8 cellular contexts compared by ENCODE assay signal in genomic region chr12:122946690-122947271, GRCh38. TPM values are rescaled to one million over a fixed set of nuclear protein-coding genes. Genes with fewer than 3 reads are reported as not detected.
A peak's percentile ranks its signal among the peaks of the same experiment; 100 is the strongest.
DNase-seq lines count a peak whose midpoint lies in the region; ATAC-seq lines count a peak whose summit lies in the region.

No MANE protein-coding gene starts in this region.

- no peaks in the 10 kb centered on the region for H3K9me3 ChIP-seq in mesenchymal stem cell (ENCODE audit: control insufficient read depth, low read length)

- no peaks in the 10 kb centered on the region for H3K27me3 ChIP-seq in mesenchymal stem cell (ENCODE audit: control insufficient read depth in 1 of 2, insufficient read depth in 1 of 2, low read length in 2 of 2)

- H3K4me1 ChIP-seq in mesenchymal stem cell (ENCODE audit: control insufficient read depth, insufficient read depth, low read depth, low read length): peaks cover 43% of the 10 kb centered on the region

- H3K4me2 ChIP-seq in mesenchymal stem cell (ENCODE audit: low read length, poor library complexity, severe bottlenecking): no peak overlapping the region

- no peak overlapping the region for H3K4me3 ChIP-seq in mesenchymal stem cell (ENCODE audit: insufficient read depth in 1 of 2, low read depth in 1 of 2, low read length in 2 of 2)

- H2AFZ ChIP-seq in mesenchymal stem cell (ENCODE audit: low read depth, low read length): peak overlapping the region; percentile 0

- peak overlapping the region; percentile 95 to 99 for H2BK12ac ChIP-seq in mesenchymal stem cell (ENCODE audit: low read length in 2 of 2)

- ATAC-seq in GM19455 (IDR thresholded peaks at IDR 0.05; ENCODE audit: unreplicated experiment) (peak; percentile 68), HG02678 (IDR thresholded peaks at IDR 0.05; ENCODE audit: unreplicated experiment) (no peak)

- peak overlapping the region; percentile 78 for H2BK120ac ChIP-seq in mesenchymal stem cell (ENCODE audit: low read depth, low read length)

- DNase-seq in AG20443 (ENCODE audit: low spot score) (peak; percentile 98), KBM-7 (peak; percentile 82), mesenchymal stem cell (peak; percentile 100)
- peak; percentile 55 for DNase-seq in activated CD4-positive, alpha-beta T cell treated with anti-CD3 and anti-CD28 coated beads for 1 hour
- DNase-seq in central memory CD4-positive, alpha-beta T cell: peak; percentile 17
- DNase-seq in stimulated activated CD8-positive, alpha-beta memory T cell treated with anti-CD3 and anti-CD28 coated beads, Interleukin-4, amount 100 ng/mL, for 1 hour (ENCODE audit: low read depth in 2 of 2, low spot score in 1 of 2): peak; percentile 45 to 55

- peak overlapping the region; percentile 99 for H4K91ac ChIP-seq in mesenchymal stem cell (ENCODE audit: low read length)

- H3K14ac ChIP-seq in mesenchymal stem cell (ENCODE audit: low read length in 2 of 2): no peak overlapping the region

- peak overlapping the region; percentile 62 for H2BK15ac ChIP-seq in mesenchymal stem cell (ENCODE audit: low read depth, poor library complexity, severe bottlenecking)

- in situ Hi-C loops in KBM-7 (cut with MboI; ENCODE audit: low pct_unique_long_range_greater_than_20kb, low sequenced_read_pairs): loop anchor here (10.0 kb wide), 1 partner anchor 92 kb away; no protein-coding TSS in a partner anchor

- H4K8ac ChIP-seq in mesenchymal stem cell (ENCODE audit: low read length): peak overlapping the region; percentile 95

- H2BK5ac ChIP-seq in mesenchymal stem cell (ENCODE audit: low read depth, low read length, poor library complexity, severe bottlenecking): no peak overlapping the region

- peak overlapping the region; percentile 83 for H3K27ac ChIP-seq in mesenchymal stem cell (ENCODE audit: low read length, poor library complexity, severe bottlenecking)

- peak overlapping the region; percentile 74 for H3K9ac ChIP-seq in mesenchymal stem cell (ENCODE audit: low read length)

- H2AK5ac ChIP-seq in mesenchymal stem cell (ENCODE audit: low read length, severe bottlenecking): peak overlapping the region; percentile 2

- H3K36me3 ChIP-seq in mesenchymal stem cell (ENCODE audit: control insufficient read depth in 1 of 2, insufficient read depth in 2 of 2, low read depth in 1 of 2, low read length in 2 of 2): peaks cover 0 to 19% of the 10 kb centered on the region in 2 experiments

- WGBS in mesenchymal stem cell: 9% methylated on average over 5 of the region's 7 CpGs

- H3K79me1 ChIP-seq in mesenchymal stem cell (replicated peaks; ENCODE audit: low read length, poor library complexity, severe bottlenecking): peaks cover 13% of the 10 kb centered on the region

- H3K18ac ChIP-seq in mesenchymal stem cell (ENCODE audit: low read depth in 1 of 2, low read length in 2 of 2): peak overlapping the region; percentile 86 to 92

- H3K23ac ChIP-seq in mesenchymal stem cell (ENCODE audit: low read length in 2 of 2): no peak overlapping the region

- H3K4ac ChIP-seq in mesenchymal stem cell (ENCODE audit: low read depth in 1 of 2, low read length in 2 of 2): peak overlapping the region; percentile 75 to 98

RNA-seq across cellular contexts. Expression of gene ABCB9, which starts 19.5 kb away (rescaled TPM):
- polyA plus RNA-seq in mesenchymal stem cell (2013, experiment 1 of 2): 4.3 TPM
- 4.2 TPM for polyA plus RNA-seq in mesenchymal stem cell (2013, experiment 2 of 2)

RNA-seq across cellular contexts. Expression of gene OGFOD2, which starts 28.3 kb away (rescaled TPM):
- 5.8 TPM for polyA plus RNA-seq in mesenchymal stem cell (2013, experiment 1 of 2)
- polyA plus RNA-seq in mesenchymal stem cell (2013, experiment 2 of 2): 6.2 TPM

RNA-seq across cellular contexts. Expression of gene ARL6IP4, which starts 33.7 kb away (rescaled TPM):
- polyA plus RNA-seq in mesenchymal stem cell (2013, experiment 1 of 2): 142 TPM
- 146 TPM for polyA plus RNA-seq in mesenchymal stem cell (2013, experiment 2 of 2)

RNA-seq across cellular contexts. Expression of gene VPS37B, which starts 50.9 kb away (rescaled TPM):
- polyA plus RNA-seq in mesenchymal stem cell (2013, experiment 1 of 2): 23.0 TPM
- 23.9 TPM for polyA plus RNA-seq in mesenchymal stem cell (2013, experiment 2 of 2)

Comparison
In these comparisons a context has a peak if more than half of its experiments do, and no peak if none do; other contexts are left out.
1. DNase-seq: peak in every context shown above with its lines; median percentile 100 in mesenchymal stem cell; 98 in AG20443; 82 in KBM-7; 55 in activated CD4-positive, alpha-beta T cell treated with anti-CD3 and anti-CD28 coated beads for 1 hour; 50 in stimulated activated CD8-positive, alpha-beta memory T cell treated with anti-CD3 and anti-CD28 coated beads, Interleukin-4, amount 100 ng/mL, for 1 hour; 17 in central memory CD4-positive, alpha-beta T cell.